11 cellular contexts compared by ENCODE assay signal in the genomic region with DNA sequence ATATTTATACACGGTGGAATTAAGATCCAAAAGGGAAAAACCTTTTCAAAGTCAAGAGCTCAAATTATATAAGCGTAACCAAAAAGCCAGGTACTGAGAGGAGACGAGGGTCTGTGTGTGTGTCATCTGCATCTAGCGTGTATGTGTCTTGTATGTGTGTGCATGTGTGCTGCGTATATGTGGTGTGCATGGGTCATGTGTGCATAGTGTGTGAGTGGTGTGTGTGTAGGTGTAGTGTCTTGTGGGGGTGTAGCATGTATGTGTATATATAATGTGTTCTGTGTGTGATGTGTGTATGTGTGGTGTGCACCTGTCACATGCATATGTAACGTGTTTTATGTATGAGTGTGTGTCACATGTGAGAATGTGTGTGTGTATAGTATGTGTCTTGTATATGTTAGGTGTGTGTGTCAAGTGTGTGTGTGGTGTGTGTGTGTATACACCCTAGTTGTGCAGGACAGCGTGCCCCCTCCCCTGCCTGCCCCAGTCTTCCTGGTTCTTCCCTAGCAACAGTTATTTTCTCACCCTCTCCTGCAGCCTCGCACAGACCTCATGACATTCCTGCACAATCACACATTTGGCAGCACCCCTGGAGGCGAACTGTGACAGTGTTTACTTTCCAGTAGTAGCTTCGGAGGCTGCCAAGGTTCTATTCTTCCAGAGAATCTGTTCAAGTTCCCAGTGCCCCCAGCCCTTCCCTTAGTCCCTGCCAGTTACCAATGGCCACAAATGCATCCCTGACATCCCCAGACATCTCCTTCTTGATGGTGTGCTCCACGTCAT. TPM values are rescaled to one million over a fixed set of nuclear protein-coding genes. Genes with fewer than 3 reads are reported as not detected.
DNase-seq lines count a peak whose midpoint lies in the region; ATAC-seq, FAIRE-seq and TF ChIP-seq lines count a peak whose summit lies in the region.
"Had no signal": no experiment of that assay in that cellular context is flagged by ENCODE, and none has a peak within 500 bp of the region (broad histone marks: within the 10 kb centered on the region; RNA-seq: fewer than 3 reads in every experiment).

No MANE protein-coding gene starts in this region.

- H3K79me1 ChIP-seq in trophoblast cell (ENCODE audit: low read length) = no peaks in the 10 kb centered on the region

- H2BK5ac ChIP-seq in trophoblast cell (ENCODE audit: low read depth, low read length, poor library complexity) = no peak overlapping the region

- ATAC-seq in K562 (no peak), GM18858 (IDR thresholded peaks at IDR 0.05; ENCODE audit: unreplicated experiment) (no peak)
- ATAC-seq: WTC11 had no signal

- DNase-seq in GM03348 (ENCODE audit: low spot score) (peak; percentile 31), K562 (ENCODE audit: extremely low read depth in 1 of 4, low spot score in 3 of 4) (no peak), left ventricle myocardium inferior (peak; percentile 63), sigmoid colon (peak; percentile 94), KBM-7 (no peak), trophoblast cell (no peak)
- no peak for DNase-seq in stimulated activated CD4-positive, alpha-beta T cell treated with anti-CD3 and anti-CD28 coated beads, Interleukin-4, amount 100 ng/mL, for 24 hours
- DNase-seq: amniotic stem cell, DMS79 had no signal

- in situ Hi-C loops in K562 (cut with MboI) = no loop called here
- in situ Hi-C loops in KBM-7 (cut with MboI; ENCODE audit: low pct_unique_long_range_greater_than_20kb, low sequenced_read_pairs) = no loop called here

- H3K4me1 ChIP-seq in K562 (replicated peaks in 1 of 2; ENCODE audit: control insufficient read depth in 2 of 2, insufficient read depth in 2 of 2, low read length in 2 of 2) (peaks cover 0 to 5% of the 10 kb centered on the region in 2 experiments; a peak in 2 of 5 replicates), left ventricle myocardium inferior (peaks cover 70% of the 10 kb centered on the region), sigmoid colon (peaks cover 0 to 65% (median 54%) of the 10 kb centered on the region in 4 donors), trophoblast cell (ENCODE audit: control insufficient read depth in 1 of 2, insufficient read depth in 2 of 2, low read length in 2 of 2) (no peaks in the 10 kb centered on the region)

- no peak overlapping the region for H3K9ac ChIP-seq in K562 (ENCODE audit: insufficient read depth in 1 of 2, low read depth in 2 of 2, low read length in 2 of 2)
- no peak overlapping the region for H3K9ac ChIP-seq in trophoblast cell (ENCODE audit: low read length)

- no peaks in the 10 kb centered on the region for H3K9me3 ChIP-seq in K562 (replicated peaks; ENCODE audit: control insufficient read depth, insufficient read depth, low read depth, low read length)
- H3K9me3 ChIP-seq in left ventricle myocardium inferior (replicated peaks) = no peaks in the 10 kb centered on the region
- H3K9me3 ChIP-seq in sigmoid colon = no peaks in the 10 kb centered on the region
- H3K9me3 ChIP-seq in trophoblast cell (ENCODE audit: insufficient read depth, low read depth, low read length) = no peaks in the 10 kb centered on the region

- H3K79me2 ChIP-seq in K562 (ENCODE audit: control insufficient read depth, insufficient read depth, low read length) (no peaks in the 10 kb centered on the region), trophoblast cell (ENCODE audit: control insufficient read depth, insufficient read depth, low read length, poor library complexity) (no peaks in the 10 kb centered on the region)

- no peak overlapping the region for H3K4ac ChIP-seq in trophoblast cell (ENCODE audit: low read depth, low read length)

- intact Hi-C loops in K562 (cut with micrococcal nuclease) = loop anchor here (2.0 kb wide), 1 partner anchor 105 kb away; no protein-coding TSS in a partner anchor
- intact Hi-C loops in left ventricle myocardium inferior (cut with micrococcal nuclease) = loop anchor here (5.0 kb wide), 1 partner anchor 106 kb away; no protein-coding TSS in a partner anchor
- intact Hi-C loops in sigmoid colon (cut with DNase I) = loop anchor here (2.0 to 5.0 kb wide), 2 partner anchors 49 to 326 kb away; no protein-coding TSS in a partner anchor

- 56% methylated on average over 11 of the region's 11 CpGs for WGBS in K562 (ENCODE audit: insufficient coverage, low coverage, missing lambda C conversion rate)
- WGBS in sigmoid colon, 2 donors = 41 to 77% methylated on average over 11 of the region's 11 CpGs
- no CpG with 5 or more reads among the region's 11 CpGs for WGBS in trophoblast cell (ENCODE audit: extremely low coverage, insufficient coverage, insufficient read length)

- no peak overlapping the region for H3K14ac ChIP-seq in trophoblast cell (ENCODE audit: low read length)

- POLR2A ChIA-PET in K562 (lab: Yijun Ruan, JAX) = interaction anchor here (0.5 kb wide), 1 partner anchor 196 kb away, joined by 3 read pairs; no protein-coding TSS in a partner anchor

- no peak overlapping the region for H3K4me2 ChIP-seq in K562 (ENCODE audit: insufficient read depth, low read length)
- H3K4me2 ChIP-seq in trophoblast cell (ENCODE audit: low read length) = no peak overlapping the region

- H4K20me1 ChIP-seq in K562 (replicated peaks; ENCODE audit: control insufficient read depth, insufficient read depth, low read length) = no peaks in the 10 kb centered on the region

- BruUV-seq in K562 (replicated peaks; lab: Mats Ljungman, UMichigan) = no TSS peak

- no peak for TF ChIP-seq CTCF in K562 (IDR thresholded peaks at IDR 0.05 in 2 of 3, conservative IDR thresholded peaks at IDR 0.05 in 1 of 3; ENCODE audit: insufficient read depth in 2 of 3, low read depth in 1 of 3, low read length in 3 of 3)
- peak; percentile 34 for TF ChIP-seq CTCF in left ventricle myocardium inferior (IDR thresholded peaks at IDR 0.05; ENCODE audit: borderline replicate concordance)
- TF ChIP-seq CTCF in sigmoid colon (IDR thresholded peaks at IDR 0.05) = peak in 3 of 4 experiments; percentile 4 to 29 (median 28)

- TF ChIP-seq EP300 in K562 (IDR thresholded peaks at IDR 0.05; ENCODE audit: low read length) (no peak), sigmoid colon (IDR thresholded peaks at IDR 0.05) (peak in 3 of 4 donors; percentile 47 to 88 (median 82))

- H3K27me3 ChIP-seq in K562 (ENCODE audit: control insufficient read depth in 2 of 2, insufficient read depth in 2 of 2, low read length in 2 of 2) (no peaks in the 10 kb centered on the region), left ventricle myocardium inferior (ENCODE audit: low read depth) (no peaks in the 10 kb centered on the region), sigmoid colon (no peaks in the 10 kb centered on the region), trophoblast cell (ENCODE audit: insufficient read depth, low read length) (no peaks in the 10 kb centered on the region)

- H4K8ac ChIP-seq in trophoblast cell (ENCODE audit: low read depth, low read length) = no peak overlapping the region

- H2AK5ac ChIP-seq in trophoblast cell (ENCODE audit: low read length) = no peak overlapping the region

- no peak overlapping the region for H4K91ac ChIP-seq in trophoblast cell (ENCODE audit: low read depth, low read length)

- CTCF ChIA-PET in K562 (lab: Yijun Ruan, JAX; ENCODE audit: low intra/inter-chr PET ratio) = no interaction called here

- no peak overlapping the region for H2BK120ac ChIP-seq in trophoblast cell (ENCODE audit: insufficient read depth, low read length, poor library complexity)

- no peak for TF ChIP-seq POLR2A in K562 (conservative IDR thresholded peaks at IDR 0.05)
- TF ChIP-seq POLR2A in sigmoid colon (IDR thresholded peaks at IDR 0.05) = no peak

- no peak overlapping the region for H3K23ac ChIP-seq in trophoblast cell (ENCODE audit: low read length)

- FAIRE-seq in K562 (lab: Jason Lieb, UNC) = no peak

- H2BK12ac ChIP-seq in trophoblast cell (ENCODE audit: low read length) = no peak overlapping the region

- no peak overlapping the region for H4K12ac ChIP-seq in trophoblast cell (ENCODE audit: low read depth, low read length)

- H3K9me1 ChIP-seq in K562 (ENCODE audit: control insufficient read depth, insufficient read depth, low read length) = no peaks in the 10 kb centered on the region

- H3K18ac ChIP-seq in trophoblast cell (ENCODE audit: low read length) = no peak overlapping the region

- H2AFZ ChIP-seq in K562 (ENCODE audit: low read depth, low read length) (no peak overlapping the region), trophoblast cell (ENCODE audit: insufficient read depth, low read length, poor library complexity) (no peak overlapping the region)

- no peak overlapping the region for H3K27ac ChIP-seq in K562 (ENCODE audit: extremely low read depth, low read depth, low read length)
- H3K27ac ChIP-seq in left ventricle myocardium inferior (replicated peaks) = peak overlapping the region; percentile 78
- peak overlapping the region; percentile 75 to 94 (median 84) for H3K27ac ChIP-seq in sigmoid colon
- H3K27ac ChIP-seq in trophoblast cell (ENCODE audit: low read depth, low read length) = no peak overlapping the region

- no peak overlapping the region for H3K4me3 ChIP-seq in K562
- H3K4me3 ChIP-seq in left ventricle myocardium inferior = no peak overlapping the region
- H3K4me3 ChIP-seq in sigmoid colon = no peak overlapping the region
- H3K4me3 ChIP-seq in trophoblast cell (ENCODE audit: low read depth, low read length) = no peak overlapping the region

- no peak for TF ChIP-seq RAD21 in K562 (CRISPR knock-in tag; conservative IDR thresholded peaks at IDR 0.05 in 1 of 2, IDR thresholded peaks at IDR 0.05 in 1 of 2)

- H3K36me3 ChIP-seq in K562 (ENCODE audit: control insufficient read depth, insufficient read depth, low read length) = no peaks in the 10 kb centered on the region
- H3K36me3 ChIP-seq in left ventricle myocardium inferior = peaks cover 87% of the 10 kb centered on the region
- H3K36me3 ChIP-seq in sigmoid colon = peaks cover under 1 to 54% (median 25%) of the 10 kb centered on the region in 4 donors
- H3K36me3 ChIP-seq in trophoblast cell (ENCODE audit: control insufficient read depth in 1 of 2, insufficient read depth in 2 of 2, low read length in 2 of 2) = peaks cover 31 to 47% of the 10 kb centered on the region in 2 experiments

RNA-seq across cellular contexts. Expression of gene TNIP1, which starts 27.1 kb away (rescaled TPM):
- total RNA-seq in K562 (2011; cell fraction: chromatin; rRNA removed; ENCODE audit: low replicate concordance) = 107 and 139 TPM in 2 replicates
- total RNA-seq in K562 (2011; cell fraction: nucleolus; rRNA removed) = 57.9 and 62.4 TPM in 2 replicates
- 79.0 and 111 TPM in 2 replicates for total RNA-seq in K562 (2011; cell fraction: nucleoplasm; rRNA removed)
- total RNA-seq in K562 (2014; rRNA removed) (40.5 and 41.2 TPM in 2 replicates), K562 (2014; rRNA removed; fragmentation: Illumina TruSeq; extraction: Trizol) (13.9 and 18.4 TPM in 2 replicates), K562 (2015; rRNA removed; fragmentation: Illumina TruSeq; extraction: Trizol) (24.1 and 24.5 TPM in 2 replicates), K562 (2021) (41.0 and 42.6 TPM in 2 replicates), left ventricle myocardium inferior (131 TPM), sigmoid colon (10 to 100 TPM; 55.1 to 73.1 (median 62.8) TPM)
- polyA plus RNA-seq in K562 (2011; rRNA removed) (26.9 and 35.4 TPM in 2 replicates), K562 (2014; fragmentation: Illumina TruSeq; extraction: Trizol) (25.3 and 26.4 TPM in 2 replicates), K562 (2014; fragmentation: Nextera tagmentation; extraction: Ambion mirVana) (under 1 TPM; 0.46 to 0.99 TPM), K562 (2014; rRNA removed) (24.6 and 33.5 TPM in 2 replicates), sigmoid colon (100 to 1,000 TPM; 153 to 210 (median 195) TPM)
- 23.2 and 26.3 TPM in 2 replicates for polyA plus RNA-seq in K562 (2011; cell fraction: cytosol; rRNA removed)
- polyA plus RNA-seq in K562 (2011; cell fraction: nucleus; rRNA removed) = 43.5 and 44.0 TPM in 2 replicates
- 37.0 and 57.9 TPM in 2 replicates for polyA plus RNA-seq in K562 (2012)
- polyA minus RNA-seq in K562 (2011; rRNA and poly(A)+ RNA removed) = 50.2 and 55.3 TPM in 2 replicates
- 31.5 and 54.0 TPM in 2 replicates for polyA minus RNA-seq in K562 (2011; cell fraction: cytosol; rRNA and poly(A)+ RNA removed)
- polyA minus RNA-seq in K562 (2011; cell fraction: nucleus; rRNA and poly(A)+ RNA removed) = 33.0 and 56.4 TPM in 2 replicates
- 54.1 and 54.5 TPM in 2 replicates for polyA plus RNA-seq in trophoblast cell (2013)

RNA-seq across cellular contexts. Expression of gene ANXA6, which starts 49.6 kb away (rescaled TPM):
- 14.4 and 15.9 TPM in 2 replicates for total RNA-seq in K562 (2011; cell fraction: chromatin; rRNA removed; ENCODE audit: low replicate concordance)
- 6.0 and 8.9 TPM in 2 replicates for total RNA-seq in K562 (2011; cell fraction: nucleolus; rRNA removed)
- 11.6 and 11.7 TPM in 2 replicates for total RNA-seq in K562 (2011; cell fraction: nucleoplasm; rRNA removed)
- total RNA-seq in K562 (2014; rRNA removed) = 8.1 and 11.8 TPM in 2 replicates
- 7.8 and 9.6 TPM in 2 replicates for total RNA-seq in K562 (2014; rRNA removed; fragmentation: Illumina TruSeq; extraction: Trizol)
- 12.0 and 13.2 TPM in 2 replicates for total RNA-seq in K562 (2015; rRNA removed; fragmentation: Illumina TruSeq; extraction: Trizol)
- 11.6 and 12.0 TPM in 2 replicates for total RNA-seq in K562 (2021)
- polyA plus RNA-seq in K562 (2011; rRNA removed) = 8.1 and 27.2 TPM in 2 replicates
- 7.1 and 33.5 TPM in 2 replicates for polyA plus RNA-seq in K562 (2011; cell fraction: cytosol; rRNA removed)
- polyA plus RNA-seq in K562 (2011; cell fraction: nucleus; rRNA removed) = 5.0 and 18.8 TPM in 2 replicates
- polyA plus RNA-seq in K562 (2012) = 13.5 and 16.9 TPM in 2 replicates
- polyA plus RNA-seq in K562 (2014; fragmentation: Illumina TruSeq; extraction: Trizol) = 10.1 and 10.4 TPM in 2 replicates
- 1 to 10 TPM in 1 of 2 experiments, under 1 TPM in 1; 0.70 to 1.9 TPM for polyA plus RNA-seq in K562 (2014; fragmentation: Nextera tagmentation; extraction: Ambion mirVana)
- polyA plus RNA-seq in K562 (2014; rRNA removed) = 8.3 and 8.8 TPM in 2 replicates
- polyA minus RNA-seq in K562 (2011; rRNA and poly(A)+ RNA removed) = 11.3 and 36.0 TPM in 2 replicates
- 5.2 and 14.0 TPM in 2 replicates for polyA minus RNA-seq in K562 (2011; cell fraction: cytosol; rRNA and poly(A)+ RNA removed)
- 6.1 and 27.3 TPM in 2 replicates for polyA minus RNA-seq in K562 (2011; cell fraction: nucleus; rRNA and poly(A)+ RNA removed)
- total RNA-seq in left ventricle myocardium inferior = 195 TPM
- 100 to 1,000 TPM; 233 to 333 (median 259) TPM for total RNA-seq in sigmoid colon
- 100 to 1,000 TPM in 1 of 3 donors, 10 to 100 TPM in 2; 22.9 to 121 (median 45.0) TPM for polyA plus RNA-seq in sigmoid colon
- polyA plus RNA-seq in trophoblast cell (2013) = 81.4 and 88.5 TPM in 2 replicates

Comparison
In these comparisons a context has a peak if more than half of its experiments do, and no peak if none do; other contexts are left out.
1. DNase-seq: peak in GM03348 (single experiment), left ventricle myocardium inferior (single experiment) and sigmoid colon (single experiment); none in K562 (0 of 4), stimulated activated CD4-positive, alpha-beta T cell treated with anti-CD3 and anti-CD28 coated beads, Interleukin-4, amount 100 ng/mL, for 24 hours (single experiment), KBM-7 (single experiment) and trophoblast cell (0 of 2).
2. H3K27ac ChIP-seq: peak in left ventricle myocardium inferior (single experiment) and sigmoid colon (4 of 4); none in K562 (single experiment) and trophoblast cell (single experiment).
3. CTCF ChIP-seq: peak in left ventricle myocardium inferior (single experiment) and sigmoid colon (3 of 4); none in K562 (0 of 3).
4. RNA of gene ANXA6, which starts 49.6 kb away (total RNA-seq): 233 to 333 TPM in sigmoid colon and 195 TPM in left ventricle myocardium inferior (single experiment); 6.0 to 15.9 TPM in K562; every median in the first group is over 10 times any median in the second.